In the genomic region with DNA sequence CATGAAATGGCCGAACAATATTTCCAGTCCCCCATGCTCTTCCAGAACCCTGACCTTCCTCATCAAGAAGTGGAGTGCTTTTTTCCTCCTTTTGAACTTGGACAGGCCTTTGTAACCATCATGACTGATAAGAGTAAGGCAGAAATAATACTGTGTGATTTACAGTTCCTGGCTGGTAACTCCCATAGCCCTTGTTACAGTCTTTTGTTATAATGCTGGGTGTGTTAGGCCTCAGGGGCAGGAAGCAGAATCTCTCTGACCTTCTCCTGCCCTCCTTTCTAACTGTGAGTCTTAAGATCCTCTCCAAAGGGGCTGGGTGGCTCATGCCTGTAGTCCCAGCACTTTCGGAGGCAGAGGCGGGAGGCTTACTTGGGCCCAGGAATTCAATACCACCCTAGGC, we compare ENCODE assay signal across 20 cellular contexts. TPM values are rescaled to one million over a fixed set of nuclear protein-coding genes. Genes with fewer than 3 reads are reported as not detected.
DNase-seq lines count a peak whose midpoint lies in the region; ATAC-seq and TF ChIP-seq lines count a peak whose summit lies in the region.
"Had no signal": no experiment of that assay in that cellular context is flagged by ENCODE, and none has a peak within 500 bp of the region (broad histone marks: within the 10 kb centered on the region; RNA-seq: fewer than 3 reads in every experiment).

No MANE protein-coding gene starts in this region.

- H3K9me3 ChIP-seq in Caco-2 = no peaks in the 10 kb centered on the region
- H3K9me3 ChIP-seq in transverse colon = no peaks in the 10 kb centered on the region

- no peak overlapping the region for H3K4me3 ChIP-seq in Caco-2 (ENCODE audit: low read depth, low read length)
- H3K4me3 ChIP-seq in transverse colon = no peak overlapping the region

- no peak for TF ChIP-seq POLR2A in transverse colon (IDR thresholded peaks at IDR 0.05)

- H3K4me1 Mint-ChIP-seq in Caco-2 (ENCODE audit: low read depth, unreplicated experiment) (peaks cover 14% of the 10 kb centered on the region), endothelial cell (ENCODE audit: unreplicated experiment) (peaks cover 14% of the 10 kb centered on the region), mesothelial cell of epicardium (peaks cover 12% of the 10 kb centered on the region)

- POLR2A ChIA-PET in Caco-2 (lab: Charles Lee) = no interaction called here

- in situ Hi-C loops in transverse colon (cut with MboI; ENCODE audit: low pct_ligation_motif_present in 1 of 4, low pct_unique_long_range_greater_than_20kb in 1 of 4, low sequenced_read_pairs in 3 of 4) = no loop called here

- no peak for ATAC-seq in HG03045 (IDR thresholded peaks at IDR 0.05; ENCODE audit: unreplicated experiment)
- ATAC-seq: SK-N-SH treated with all-trans-retinoic acid at 6 μM for 48 hours had no signal

- H3K36me3 Mint-ChIP-seq in Caco-2 (ENCODE audit: insufficient read depth, unreplicated experiment) = peaks cover 43% of the 10 kb centered on the region
- H3K36me3 Mint-ChIP-seq in endothelial cell (ENCODE audit: low read depth, unreplicated experiment) = peaks cover 6% of the 10 kb centered on the region
- peaks cover 22% of the 10 kb centered on the region for H3K36me3 Mint-ChIP-seq in mesothelial cell of epicardium

- BruUV-seq in Caco-2 (replicated peaks; lab: Mats Ljungman, UMichigan) = no TSS peak

- CTCF ChIA-PET in Caco-2 (lab: Charles Lee) = no interaction called here

- H3K27me3 ChIP-seq in Caco-2 (replicated peaks; ENCODE audit: control insufficient read depth, insufficient read depth, low read length) (no peaks in the 10 kb centered on the region), transverse colon (no peaks in the 10 kb centered on the region)

- no peak overlapping the region for H3K27ac ChIP-seq in transverse colon
- H3K27ac ChIP-seq: 22Rv1, C4-2B, HL-60 had no signal

- H3K4me3 Mint-ChIP-seq in Caco-2 (ENCODE audit: unreplicated experiment) (no peak overlapping the region), endothelial cell (ENCODE audit: unreplicated experiment) (no peak overlapping the region), mesothelial cell of epicardium (no peak overlapping the region)
- H3K4me3 Mint-ChIP-seq: HFFc6 had no signal

- TF ChIP-seq CTCF in Caco-2 (IDR thresholded peaks at IDR 0.05; ENCODE audit: insufficient read depth in 1 of 2, low read depth in 1 of 2, low read length in 1 of 2, severe bottlenecking in 1 of 2, unreplicated experiment in 1 of 2) (no peak), endothelial cell (IDR thresholded peaks at IDR 0.05; ENCODE audit: unreplicated experiment) (no peak), mesothelial cell of epicardium (IDR thresholded peaks at IDR 0.05; ENCODE audit: unreplicated experiment) (no peak), transverse colon (IDR thresholded peaks at IDR 0.05) (no peak)

- no peak for DNase-seq in Caco-2
- peak; percentile 6 for DNase-seq in NCI-H69 (lab: John Stamatoyannopoulos, UW)
- DNase-seq in endothelial cell (ENCODE audit: low spot score) = no peak
- DNase-seq in mesothelial cell of epicardium (ENCODE audit: low spot score in 2 of 2, unreplicated experiment in 2 of 2) = no peak
- no peak for DNase-seq in transverse colon
- no peak for DNase-seq in NCI-H2107 treated with DMSO at 0.1 percent for 48 hours (lab: John Stamatoyannopoulos, UW; ENCODE audit: unreplicated experiment)
- DNase-seq in NCI-H2227 (lab: John Stamatoyannopoulos, UW; ENCODE audit: unreplicated experiment) = no peak
- DNase-seq: AML-193, DMS79, HFFc6, NCI-H1092 treated with DMSO at 0.1 percent for 48 hours, NCI-H146, NCI-H2029 treated with DMSO at 0.1 percent for 48 hours, NCI-H524, SHP77 treated with DMSO at 0.1 percent for 48 hours had no signal

- peaks cover 1% of the 10 kb centered on the region for H3K9me3 Mint-ChIP-seq in Caco-2 (ENCODE audit: unreplicated experiment)
- no peaks in the 10 kb centered on the region for H3K9me3 Mint-ChIP-seq in endothelial cell (ENCODE audit: unreplicated experiment)
- no peaks in the 10 kb centered on the region for H3K9me3 Mint-ChIP-seq in mesothelial cell of epicardium
- H3K9me3 Mint-ChIP-seq: HFFc6 had no signal

- no peaks in the 10 kb centered on the region for H3K27me3 Mint-ChIP-seq in Caco-2 (ENCODE audit: insufficient read depth, unreplicated experiment)
- H3K27me3 Mint-ChIP-seq in endothelial cell (ENCODE audit: unreplicated experiment) = no peaks in the 10 kb centered on the region
- no peaks in the 10 kb centered on the region for H3K27me3 Mint-ChIP-seq in mesothelial cell of epicardium (ENCODE audit: low read depth)

- no peak for TF ChIP-seq EP300 in transverse colon (IDR thresholded peaks at IDR 0.05; ENCODE audit: low read depth)

- H3K27ac Mint-ChIP-seq in Caco-2 (ENCODE audit: unreplicated experiment) (peak overlapping the region; percentile 14), endothelial cell (ENCODE audit: unreplicated experiment) (peak overlapping the region; percentile 2), mesothelial cell of epicardium (peak overlapping the region; percentile 70)
- H3K27ac Mint-ChIP-seq: HFFc6 had no signal

- WGBS in transverse colon (ENCODE audit: low coverage in 1 of 2), 2 donors = 92 to 100% methylated on average over 1 to 3 of the region's 3 CpGs

- H3K36me3 ChIP-seq in Caco-2 (ENCODE audit: control insufficient read depth, insufficient read depth, low read length) (no peaks in the 10 kb centered on the region; the same call in 1 of the 2 replicates), transverse colon (no peaks in the 10 kb centered on the region)

- H3K4me1 ChIP-seq in Caco-2 (peaks cover 11% of the 10 kb centered on the region), transverse colon (no peaks in the 10 kb centered on the region)

- intact Hi-C loops in Caco-2 (cut with micrococcal nuclease; ENCODE audit: unreplicated experiment) = no loop called here
- intact Hi-C loops in transverse colon (cut with DNase I; ENCODE audit: low total_unique reads) = no loop called here

RNA-seq across cellular contexts. Expression of a gene that starts 59.5 kb away (rescaled TPM):
- total RNA-seq in Caco-2 (2022) (391 and 432 TPM in 2 replicates), endothelial cell (ENCODE audit: unreplicated experiment) (110 TPM), mesothelial cell of epicardium (108 to 125 TPM (median 121 TPM) in 3 replicates), transverse colon (10 to 100 TPM in 1 of 4 donors, 1 to 10 TPM in 2, under 1 TPM in 1; 0.80 to 14.0 (median 3.9) TPM)

Comparison
In these comparisons a context has a peak if more than half of its experiments do, and no peak if none do; other contexts are left out.
1. H3K27ac Mint-ChIP-seq: peak in every context shown above with its lines; median percentile 70 in mesothelial cell of epicardium; 14 in Caco-2; 2 in endothelial cell.